In genomic region chr6:39464067-39464466, GRCh38 we compare ENCODE assay signal across 36 cellular contexts.
"Had no signal": no experiment of that assay in that cellular context is flagged by ENCODE, and none has a peak within 500 bp of the region (broad histone marks: within the 10 kb centered on the region; RNA-seq: fewer than 3 reads in every experiment).

No MANE protein-coding gene starts in this region.

- H3K4me3 ChIP-seq: ascending aorta, cardiac muscle cell had no signal

- H3K27ac ChIP-seq: ascending aorta, cardiac muscle cell, VCaP had no signal

- ATAC-seq: activated CD8-positive, alpha-beta T cell treated with anti-CD3 and anti-CD28 coated beads for 36 hours; activated naive CD8-positive, alpha-beta T cell treated with anti-CD3 and anti-CD28 coated beads, Interleukin-2, amount 50 U/mL, for 24 hours; activated T-cell treated with anti-CD3 and anti-CD28 coated beads, Interleukin-2, amount 50 U/mL, for 4 hours; activated T-cell treated with anti-CD3 and anti-CD28 coated beads, Interleukin-2, amount 50 U/mL, for 72 hours; activated T-helper 17 cell treated with anti-CD3 and anti-CD28 coated beads, Interleukin-2, amount 50 U/mL, for 72 hours had no signal

- H3K27me3 ChIP-seq: ascending aorta, cardiac muscle cell had no signal

- DNase-seq: activated B cell treated with CpG ODN at 0.5 μM for 24 hours; activated CD4-positive, alpha-beta memory T cell treated with anti-CD3 and anti-CD28 coated beads for 36 hours; activated CD4-positive, alpha-beta T cell treated with anti-CD3 and anti-CD28 coated beads for 4 hours; activated CD4-positive, alpha-beta T cell treated with anti-CD3 and anti-CD28 coated beads, Interleukin-2, amount 10 ng/mL, durations not matched to agents 7 days and 5 days; activated CD4-positive, alpha-beta T cell treated with anti-CD3 and anti-CD28 coated beads, Interleukin-2, amount 50 U/mL, for 4 hours; activated CD4-positive, CD25-positive, alpha-beta regulatory T cell treated with anti-CD3 and anti-CD28 coated beads, Interleukin-2, amount 50 U/mL, for 72 hours; activated CD8-positive, alpha-beta memory T cell treated with anti-CD3 and anti-CD28 coated beads, Interleukin-2, amount 50 U/mL, for 4 hours; activated CD8-positive, alpha-beta T cell treated with anti-CD3 and anti-CD28 coated beads for 36 hours; activated effector memory CD4-positive, alpha-beta T cell treated with anti-CD3 and anti-CD28 coated beads, Interleukin-2, amount 50 U/mL, for 16 hours; activated gamma-delta T cell treated with Interleukin-2 at 50 U/mL for 16 hours; activated naive CD4-positive, alpha-beta T cell; activated naive CD4-positive, alpha-beta T cell treated with anti-CD3 and anti-CD28 coated beads for 36 hours; activated naive CD4-positive, alpha-beta T cell treated with anti-CD3 and anti-CD28 coated beads, Interleukin-2, amount 50 U/mL, for 16 hours; activated naive CD8-positive, alpha-beta T cell treated with anti-CD3 and anti-CD28 coated beads, Interleukin-2, amount 10 ng/mL, durations not matched to agents 7 days and 5 days; activated naive CD8-positive, alpha-beta T cell treated with anti-CD3 and anti-CD28 coated beads, Interleukin-2, amount 50 U/mL, for 24 hours; activated T-cell treated with anti-CD3 and anti-CD28 coated beads for 4 hours; activated T-cell treated with anti-CD3 and anti-CD28 coated beads, Interleukin-2, amount 50 U/mL, for 1 hour; activated T-cell treated with anti-CD3 and anti-CD28 coated beads, Interleukin-2, amount 50 U/mL, for 4 hours; activated T-cell treated with anti-CD3 and anti-CD28 coated beads, Interleukin-2, amount 50 U/mL, for 72 hours; amygdala; anterior cingulate cortex; caudate nucleus; cerebellar nuclear complex; T-helper 1 cell; T-helper 2 cell; T-helper 9 cell had no signal

- H3K9me3 Mint-ChIP-seq: activated CD4-positive, alpha-beta T cell treated with anti-CD3 and anti-CD28 coated beads, Interleukin-2, amount 10 ng/mL, durations not matched to agents 7 days and 5 days; activated naive CD8-positive, alpha-beta T cell treated with anti-CD3 and anti-CD28 coated beads, Interleukin-2, amount 50 U/mL, for 24 hours; activated T-helper 1 cell treated with anti-CD3 and anti-CD28 coated beads, Interleukin-12 subunit alpha, Interleukin-12 subunit beta, Interleukin-2, Interleukin-4 antibody, amounts not matched to agents 30 ng/mL and 10 ng/mL and 1 ng/mL, durations not matched to agents 14 hours and 24 hours and 36 hours; T-helper 1 cell treated with Interleukin-12 subunit alpha and Interleukin-12 subunit beta and Interleukin-4 antibody, amounts not matched to agents 30 μg/mL and 1 μg/mL, for 36 hours; T-helper 2 cell treated with Interferon-gamma antibody and Interleukin-4, amounts not matched to agents 5 μg/mL and 100 μg/mL, for 36 hours had no signal

- H3K27ac Mint-ChIP-seq: activated B cell treated with CpG ODN at 0.5 μM for 24 hours; activated CD4-positive, alpha-beta memory T cell treated with anti-CD3 and anti-CD28 coated beads for 36 hours; activated CD4-positive, alpha-beta T cell treated with anti-CD3 and anti-CD28 coated beads, Interleukin-2, amount 10 ng/mL, durations not matched to agents 7 days and 5 days; activated CD8-positive, alpha-beta T cell treated with anti-CD3 and anti-CD28 coated beads for 36 hours; activated naive CD4-positive, alpha-beta T cell treated with anti-CD3 and anti-CD28 coated beads for 36 hours; activated naive CD8-positive, alpha-beta T cell; activated naive CD8-positive, alpha-beta T cell treated with anti-CD3 and anti-CD28 coated beads, Interleukin-2, amount 10 ng/mL, durations not matched to agents 7 days and 5 days; activated naive CD8-positive, alpha-beta T cell treated with anti-CD3 and anti-CD28 coated beads, Interleukin-2, amount 50 U/mL, for 24 hours; activated T-cell treated with anti-CD3 and anti-CD28 coated beads, Interleukin-2, amount 50 U/mL, for 72 hours; activated T-helper 1 cell treated with anti-CD3 and anti-CD28 coated beads, Interleukin-12 subunit alpha, Interleukin-12 subunit beta, Interleukin-2, Interleukin-4 antibody, amounts not matched to agents 30 ng/mL and 10 ng/mL and 1 ng/mL, durations not matched to agents 14 hours and 24 hours and 36 hours; activated T-helper 17 cell treated with anti-CD3 and anti-CD28 coated beads, Interleukin-2, amount 50 U/mL, for 72 hours; brain; T-helper 1 cell treated with Interleukin-12 subunit alpha and Interleukin-12 subunit beta and Interleukin-4 antibody, amounts not matched to agents 30 μg/mL and 1 μg/mL, for 36 hours; T-helper 2 cell treated with Interferon-gamma antibody and Interleukin-4, amounts not matched to agents 5 μg/mL and 100 μg/mL, for 36 hours had no signal

- H3K4me1 ChIP-seq: ascending aorta had no signal

- H3K4me3 Mint-ChIP-seq: activated B cell treated with CpG ODN at 0.5 μM for 24 hours; activated CD4-positive, alpha-beta memory T cell treated with anti-CD3 and anti-CD28 coated beads for 36 hours; activated CD4-positive, alpha-beta T cell treated with anti-CD3 and anti-CD28 coated beads, Interleukin-2, amount 10 ng/mL, durations not matched to agents 7 days and 5 days; activated CD8-positive, alpha-beta T cell treated with anti-CD3 and anti-CD28 coated beads for 36 hours; activated naive CD4-positive, alpha-beta T cell treated with anti-CD3 and anti-CD28 coated beads for 36 hours; activated naive CD8-positive, alpha-beta T cell; activated naive CD8-positive, alpha-beta T cell treated with anti-CD3 and anti-CD28 coated beads, Interleukin-2, amount 10 ng/mL, durations not matched to agents 7 days and 5 days; activated naive CD8-positive, alpha-beta T cell treated with anti-CD3 and anti-CD28 coated beads, Interleukin-2, amount 50 U/mL, for 24 hours; activated T-cell treated with anti-CD3 and anti-CD28 coated beads, Interleukin-2, amount 50 U/mL, for 4 hours; activated T-cell treated with anti-CD3 and anti-CD28 coated beads, Interleukin-2, amount 50 U/mL, for 72 hours; activated T-helper 1 cell treated with anti-CD3 and anti-CD28 coated beads, Interleukin-12 subunit alpha, Interleukin-12 subunit beta, Interleukin-2, Interleukin-4 antibody, amounts not matched to agents 30 ng/mL and 10 ng/mL and 1 ng/mL, durations not matched to agents 14 hours and 24 hours and 36 hours; activated T-helper 17 cell treated with anti-CD3 and anti-CD28 coated beads, Interleukin-2, amount 50 U/mL, for 72 hours; brain; central memory CD8-positive, alpha-beta T cell; T-helper 1 cell treated with Interleukin-12 subunit alpha and Interleukin-12 subunit beta and Interleukin-4 antibody, amounts not matched to agents 30 μg/mL and 1 μg/mL, for 36 hours; T-helper 2 cell treated with Interferon-gamma antibody and Interleukin-4, amounts not matched to agents 5 μg/mL and 100 μg/mL, for 36 hours had no signal

- H3K36me3 Mint-ChIP-seq: activated naive CD8-positive, alpha-beta T cell; activated naive CD8-positive, alpha-beta T cell treated with anti-CD3 and anti-CD28 coated beads, Interleukin-2, amount 10 ng/mL, durations not matched to agents 7 days and 5 days; brain had no signal

- H3K4me1 Mint-ChIP-seq: activated B cell treated with CpG ODN at 0.5 μM for 24 hours; activated CD4-positive, alpha-beta T cell treated with anti-CD3 and anti-CD28 coated beads, Interleukin-2, amount 10 ng/mL, durations not matched to agents 7 days and 5 days; activated naive CD8-positive, alpha-beta T cell treated with anti-CD3 and anti-CD28 coated beads, Interleukin-2, amount 10 ng/mL, durations not matched to agents 7 days and 5 days; activated naive CD8-positive, alpha-beta T cell treated with anti-CD3 and anti-CD28 coated beads, Interleukin-2, amount 50 U/mL, for 24 hours; activated T-helper 17 cell treated with anti-CD3 and anti-CD28 coated beads, Interleukin-2, amount 50 U/mL, for 72 hours; brain; central memory CD8-positive, alpha-beta T cell had no signal

- H3K36me3 ChIP-seq: ascending aorta, cardiac muscle cell had no signal
